In genomic region chr12:96864335-96864734, GRCh38 we compare ENCODE assay signal across 32 cellular contexts.
"Had no signal": no experiment of that assay in that cellular context is flagged by ENCODE, and none has a peak within 500 bp of the region (broad histone marks: within the 10 kb centered on the region; RNA-seq: fewer than 3 reads in every experiment).

No MANE protein-coding gene starts in this region.

- H3K27ac ChIP-seq: SJCRH30, SK-N-MC had no signal

- ATAC-seq: activated naive CD8-positive, alpha-beta T cell treated with anti-CD3 and anti-CD28 coated beads, Interleukin-2, amount 50 U/mL, for 24 hours; activated T-cell treated with anti-CD3 and anti-CD28 coated beads, Interleukin-2, amount 50 U/mL, for 4 hours; Panc1; T-cell; T-helper 17 cell had no signal

- H3K36me3 Mint-ChIP-seq: activated CD4-positive, alpha-beta memory T cell treated with anti-CD3 and anti-CD28 coated beads for 36 hours; activated naive CD4-positive, alpha-beta T cell treated with anti-CD3 and anti-CD28 coated beads, Interleukin-2, amount 10 ng/mL, durations not matched to agents 7 days and 5 days; activated naive CD8-positive, alpha-beta T cell; brain; T-cell had no signal

- H3K4me1 Mint-ChIP-seq: activated naive CD4-positive, alpha-beta T cell treated with anti-CD3 and anti-CD28 coated beads, Interleukin-2, amount 10 ng/mL, durations not matched to agents 7 days and 5 days; activated naive CD8-positive, alpha-beta T cell treated with anti-CD3 and anti-CD28 coated beads, Interleukin-2, amount 50 U/mL, for 24 hours; T-cell; T-helper 17 cell had no signal

- H3K27me3 ChIP-seq: SJCRH30 had no signal

- H3K36me3 ChIP-seq: SJCRH30 had no signal

- H3K9me3 Mint-ChIP-seq: activated CD4-positive, alpha-beta memory T cell treated with anti-CD3 and anti-CD28 coated beads for 36 hours; activated naive CD4-positive, alpha-beta T cell treated with anti-CD3 and anti-CD28 coated beads, Interleukin-2, amount 10 ng/mL, durations not matched to agents 7 days and 5 days; activated naive CD8-positive, alpha-beta T cell treated with anti-CD3 and anti-CD28 coated beads, Interleukin-2, amount 50 U/mL, for 24 hours; activated T-cell treated with anti-CD3 and anti-CD28 coated beads, Interleukin-2, amount 50 U/mL, for 4 hours; activated T-helper 1 cell treated with anti-CD3 and anti-CD28 coated beads, Interleukin-12 subunit alpha, Interleukin-12 subunit beta, Interleukin-2, Interleukin-4 antibody, amounts not matched to agents 30 ng/mL and 10 ng/mL and 1 ng/mL, durations not matched to agents 14 hours and 24 hours and 36 hours; T-cell had no signal

- H3K4me3 Mint-ChIP-seq: activated CD4-positive, alpha-beta memory T cell treated with anti-CD3 and anti-CD28 coated beads for 36 hours; activated naive CD4-positive, alpha-beta T cell treated with anti-CD3 and anti-CD28 coated beads, Interleukin-2, amount 10 ng/mL, durations not matched to agents 7 days and 5 days; activated naive CD8-positive, alpha-beta T cell; activated naive CD8-positive, alpha-beta T cell treated with anti-CD3 and anti-CD28 coated beads, Interleukin-2, amount 50 U/mL, for 24 hours; activated T-cell treated with anti-CD3 and anti-CD28 coated beads, Interleukin-2, amount 50 U/mL, for 4 hours; activated T-helper 1 cell treated with anti-CD3 and anti-CD28 coated beads, Interleukin-12 subunit alpha, Interleukin-12 subunit beta, Interleukin-2, Interleukin-4 antibody, amounts not matched to agents 30 ng/mL and 10 ng/mL and 1 ng/mL, durations not matched to agents 14 hours and 24 hours and 36 hours; brain; T-cell; T-helper 17 cell had no signal

- H3K27ac Mint-ChIP-seq: activated CD4-positive, alpha-beta memory T cell treated with anti-CD3 and anti-CD28 coated beads for 36 hours; activated naive CD4-positive, alpha-beta T cell treated with anti-CD3 and anti-CD28 coated beads, Interleukin-2, amount 10 ng/mL, durations not matched to agents 7 days and 5 days; activated naive CD8-positive, alpha-beta T cell; activated naive CD8-positive, alpha-beta T cell treated with anti-CD3 and anti-CD28 coated beads, Interleukin-2, amount 50 U/mL, for 24 hours; activated T-helper 1 cell treated with anti-CD3 and anti-CD28 coated beads, Interleukin-12 subunit alpha, Interleukin-12 subunit beta, Interleukin-2, Interleukin-4 antibody, amounts not matched to agents 30 ng/mL and 10 ng/mL and 1 ng/mL, durations not matched to agents 14 hours and 24 hours and 36 hours; brain; T-cell; T-helper 17 cell had no signal

- H3K4me1 ChIP-seq: SJCRH30 had no signal

- H3K4me3 ChIP-seq: SJCRH30, SK-N-MC had no signal

- DNase-seq: activated CD4-positive, alpha-beta memory T cell treated with anti-CD3 and anti-CD28 coated beads for 36 hours; activated CD4-positive, alpha-beta T cell treated with anti-CD3 and anti-CD28 coated beads, Interleukin-2, amount 50 U/mL, for 1 hour; activated CD8-positive, alpha-beta memory T cell treated with anti-CD3 and anti-CD28 coated beads, Interleukin-2, amount 50 U/mL, for 4 hours; activated naive CD4-positive, alpha-beta T cell treated with anti-CD3 and anti-CD28 coated beads, Interleukin-2, amount 10 ng/mL, durations not matched to agents 7 days and 5 days; activated naive CD8-positive, alpha-beta T cell treated with anti-CD3 and anti-CD28 coated beads, Interleukin-2, amount 50 U/mL, for 24 hours; activated T-cell treated with anti-CD3 and anti-CD28 coated beads for 4 hours; activated T-cell treated with anti-CD3 and anti-CD28 coated beads, Interleukin-2, amount 50 U/mL, for 4 hours; anterior cingulate cortex; caudate nucleus; cerebellar nuclear complex; Karpas-422; NCI-H1105; NCI-H1417 treated with DMSO at 0.1 percent for 48 hours; NCI-H187 treated with DMSO at 0.1 percent for 48 hours; NCI-H2081; NCI-H2171 treated with DMSO at 0.1 percent for 48 hours; NCI-H2227 treated with DMSO at 0.1 percent for 48 hours; NCI-H446; NCI-H510A treated with DMSO at 0.1 percent for 48 hours; NCI-H526 treated with DMSO at 0.1 percent for 48 hours; NCI-H774; SHP77; SJCRH30; T-cell; T-helper 17 cell; T-helper 9 cell had no signal

- H3K9me3 ChIP-seq: SJCRH30 had no signal

- FAIRE-seq: bronchial epithelial cell had no signal
